ENCODE assay signal across 16 cellular contexts in genomic region chr4:7684294-7684693, GRCh38.
DNase-seq lines count a peak whose midpoint lies in the region; ATAC-seq and TF ChIP-seq lines count a peak whose summit lies in the region.
"Had no signal": no experiment of that assay in that cellular context is flagged by ENCODE, and none has a peak within 500 bp of the region (broad histone marks: within the 10 kb centered on the region; RNA-seq: fewer than 3 reads in every experiment).

No MANE protein-coding gene starts in this region.

- H3K9me2 ChIP-seq in SK-N-SH, result no peaks in the 10 kb centered on the region

- no peaks in the 10 kb centered on the region for H3K79me2 ChIP-seq in SK-N-SH (ENCODE audit: insufficient read depth)

- DNase-seq in SK-N-SH (no peak), WERI-Rb-1 (no peak)
- DNase-seq: AML-193; Caco-2; Calu3; CD4-positive, alpha-beta T cell; CD8-positive, alpha-beta T cell; DMS79 treated with DMSO at 0.1 percent for 48 hours; GF-D8 had no signal

- no peak for ATAC-seq in SK-N-SH treated with all-trans-retinoic acid at 6 μM for 48 hours
- no peak for ATAC-seq in HG03025 (IDR thresholded peaks at IDR 0.05; ENCODE audit: low FRiP score, unreplicated experiment)
- ATAC-seq: A549; CD8-positive, alpha-beta T cell had no signal

- H3K4me1 ChIP-seq in SK-N-SH (ENCODE audit: control insufficient read depth in 1 of 2, insufficient read depth in 2 of 2, low read depth in 1 of 2, low read length in 1 of 2) (no peaks in the 10 kb centered on the region; a peak in 1 of 4 replicates), HEK293 (ENCODE audit: control insufficient read depth, insufficient read depth, low read length) (no peaks in the 10 kb centered on the region)
- H3K4me1 ChIP-seq: A549, Caco-2 had no signal

- TF ChIP-seq RAD21 in SK-N-SH (IDR thresholded peaks at IDR 0.05; ENCODE audit: low read length), result no peak

- H3K4me3 ChIP-seq in SK-N-SH (ENCODE audit: low read depth in 2 of 2, low read length in 1 of 2) (no peak overlapping the region), HEK293 (ENCODE audit: low read depth, low read length) (no peak overlapping the region), WERI-Rb-1 (ENCODE audit: low read depth, low read length) (no peak overlapping the region)
- H3K4me3 ChIP-seq: A549; BLaER1 treated with 17β-estradiol and CSF1 and Interleukin-3, amounts not matched to agents 10 nM and 100 nM had no signal

- H4K20me1 ChIP-seq in SK-N-SH (ENCODE audit: insufficient read depth), result no peaks in the 10 kb centered on the region

- no peaks in the 10 kb centered on the region for H3K9me3 ChIP-seq in SK-N-SH
- no peaks in the 10 kb centered on the region for H3K9me3 ChIP-seq in HEK293 (ENCODE audit: control insufficient read depth, insufficient read depth, low read depth, low read length)
- H3K9me3 ChIP-seq in WERI-Rb-1 (ENCODE audit: severe bottlenecking), result peaks cover 25% of the 10 kb centered on the region
- H3K9me3 ChIP-seq: A549 had no signal

- POLR2A ChIA-PET in SK-N-SH (lab: Yijun Ruan, JAX), result no interaction called here
- POLR2A ChIA-PET in HEK293 (lab: Yijun Ruan, JAX), result no interaction called here

- no peaks in the 10 kb centered on the region for H3K27me3 ChIP-seq in SK-N-SH (ENCODE audit: insufficient read depth)
- no peaks in the 10 kb centered on the region for H3K27me3 ChIP-seq in WERI-Rb-1 (ENCODE audit: insufficient read depth, low read depth, severe bottlenecking)
- H3K27me3 ChIP-seq: BLaER1 treated with 17β-estradiol and CSF1 and Interleukin-3, amounts not matched to agents 10 nM and 100 nM had no signal

- no peaks in the 10 kb centered on the region for H3K36me3 ChIP-seq in SK-N-SH (replicated peaks in 1 of 2; ENCODE audit: control insufficient read depth in 1 of 2, insufficient read depth in 2 of 2, low read length in 1 of 2)
- H3K36me3 ChIP-seq in HEK293 (ENCODE audit: control insufficient read depth in 2 of 2, insufficient read depth in 1 of 2, low read length in 2 of 2), result no peaks in the 10 kb centered on the region
- H3K36me3 ChIP-seq in WERI-Rb-1, result peaks cover 44% of the 10 kb centered on the region

- H3K27ac ChIP-seq in SK-N-SH (ENCODE audit: low read depth in 2 of 2, low read length in 1 of 2) (no peak overlapping the region), HEK293 (ENCODE audit: extremely low read depth, low read depth, low read length) (no peak overlapping the region), WERI-Rb-1 (peak overlapping the region; percentile 2)
- H3K27ac ChIP-seq: 22Rv1; A549; BLaER1 treated with 17β-estradiol and CSF1 and Interleukin-3, amounts not matched to agents 10 nM and 100 nM; C4-2B had no signal

- H2AFZ ChIP-seq in SK-N-SH (ENCODE audit: low read depth), result no peak overlapping the region

- no peak for TF ChIP-seq EP300 in SK-N-SH (IDR thresholded peaks at IDR 0.05; ENCODE audit: borderline replicate concordance in 1 of 2, low read depth in 1 of 2, low read length in 1 of 2)

- H3F3A ChIP-seq in SK-N-SH (replicated peaks; ENCODE audit: insufficient read depth), result no peaks in the 10 kb centered on the region

- H3K9ac ChIP-seq in SK-N-SH, result no peak overlapping the region
- H3K9ac ChIP-seq: BLaER1 treated with 17β-estradiol and CSF1 and Interleukin-3, amounts not matched to agents 10 nM and 100 nM had no signal

- no peak overlapping the region for H3K4me2 ChIP-seq in SK-N-SH
- H3K4me2 ChIP-seq: A549; BLaER1 treated with 17β-estradiol and CSF1 and Interleukin-3, amounts not matched to agents 10 nM and 100 nM had no signal

- 82% methylated on average over 3 of the region's 3 CpGs for WGBS in SK-N-SH (ENCODE audit: low lambda C conversion rate)

- CTCF ChIA-PET in SK-N-SH (lab: Yijun Ruan, JAX), result interaction anchor here (0.8 to 1.4 kb wide), 2 partner anchors 28 to 98 kb away, joined by 3 read pairs; no protein-coding TSS in a partner anchor
- CTCF ChIA-PET in HEK293 (lab: Yijun Ruan, JAX), result no interaction called here

- TF ChIP-seq CTCF in SK-N-SH (IDR thresholded peaks at IDR 0.05) (no peak), HEK293 (tag by site-specific recombination; IDR thresholded peaks at IDR 0.05) (no peak), WERI-Rb-1 (IDR thresholded peaks at IDR 0.05; ENCODE audit: low read depth, low read length) (no peak)

TF ChIP-seq in SK-N-SH treated with all-trans-retinoic acid at 6 μM for 48 hours, 23 proteins besides CTCF, POLR2A, EP300 and RAD21:
- TF ChIP-seq ISL1 (CRISPR knock-in tag; IDR thresholded peaks at IDR 0.05), result no peak
- no peak for TF ChIP-seq TSHZ2 (CRISPR knock-in tag; IDR thresholded peaks at IDR 0.05)
- peak; percentile 81; the same call in 1 of the 2 replicates for TF ChIP-seq ZFP3 (CRISPR knock-in tag; IDR thresholded peaks at IDR 0.05)

TF ChIP-seq in SK-N-SH, 30 proteins besides CTCF, POLR2A, EP300 and RAD21 (continues in another document):
- no peak for TF ChIP-seq TEAD4 (IDR thresholded peaks at IDR 0.05; ENCODE audit: borderline replicate concordance, insufficient read depth)
- TF ChIP-seq POLR2AphosphoS5 (IDR thresholded peaks at IDR 0.05; ENCODE audit: low read depth, low read length), result no peak
- TF ChIP-seq YY1 (IDR thresholded peaks at IDR 0.05; ENCODE audit: low read depth), result no peak
- TF ChIP-seq FOXJ3 (CRISPR knock-in tag; IDR thresholded peaks at IDR 0.05), result no peak
- TF ChIP-seq RFX5 (IDR thresholded peaks at IDR 0.05; ENCODE audit: low read length), result no peak
- TF ChIP-seq SMC3 (IDR thresholded peaks at IDR 0.05; ENCODE audit: low read depth, low read length), result no peak
- no peak for TF ChIP-seq GABPA (IDR thresholded peaks at IDR 0.05; ENCODE audit: low read depth)
- no peak for TF ChIP-seq PBX3 (IDR thresholded peaks at IDR 0.05)
- TF ChIP-seq SIN3A (IDR thresholded peaks at IDR 0.05; ENCODE audit: borderline replicate concordance, low read depth, low read length), result no peak
- no peak for TF ChIP-seq MAX (IDR thresholded peaks at IDR 0.05; ENCODE audit: low read depth)
- no peak for TF ChIP-seq FOSL2 (IDR thresholded peaks at IDR 0.05; ENCODE audit: borderline replicate concordance, low read depth)
- TF ChIP-seq ELF1 (IDR thresholded peaks at IDR 0.05), result no peak
- TF ChIP-seq USF1 (IDR thresholded peaks at IDR 0.05; ENCODE audit: borderline replicate concordance, low read depth), result no peak

TF ChIP-seq in HEK293, 187 proteins besides CTCF, POLR2A, EP300 and RAD21:
- TF ChIP-seq ZNF23 (tag by site-specific recombination; IDR thresholded peaks at IDR 0.05; ENCODE audit: borderline replicate concordance), result no peak
- TF ChIP-seq ZNF513 (tag by site-specific recombination; IDR thresholded peaks at IDR 0.05), result no peak
- peak; percentile 63; the same call in 1 of the 2 replicates for TF ChIP-seq ZFP3 (tag by site-specific recombination; IDR thresholded peaks at IDR 0.05; ENCODE audit: low read depth)
- TF ChIP-seq ZNF621 (tag by site-specific recombination; IDR thresholded peaks at IDR 0.05), result no peak
TF ChIP-seq in HEK293: peak in this region for 1.
